In genomic region chr1:17143760-17144159, GRCh38 we compare ENCODE assay signal across 34 cellular contexts.
"Had no signal": no experiment of that assay in that cellular context is flagged by ENCODE, and none has a peak within 500 bp of the region (broad histone marks: within the 10 kb centered on the region; RNA-seq: fewer than 3 reads in every experiment).

No MANE protein-coding gene starts in this region.

- H3K36me3 ChIP-seq: MG63 had no signal

- DNase-seq: Karpas-422, Kasumi-1, MG63, MM.1S, MV-4-11, NCI-H1048, NCI-H1092, NCI-H1092 treated with DMSO at 0.1 percent for 48 hours, NCI-H1105, NCI-H1105 treated with DMSO at 0.1 percent for 48 hours, NCI-H1417, NCI-H1417 treated with DMSO at 0.1 percent for 48 hours, NCI-H1436, NCI-H1436 treated with DMSO at 0.1 percent for 48 hours, NCI-H146, NCI-H1694, NCI-H1694 treated with DMSO at 0.1 percent for 48 hours, NCI-H187, NCI-H187 treated with DMSO at 0.1 percent for 48 hours, NCI-H1930, NCI-H2029, NCI-H2029 treated with DMSO at 0.1 percent for 48 hours, NCI-H2081, NCI-H2081 treated with DMSO at 0.1 percent for 48 hours, NCI-H2107, NCI-H2171, NCI-H2171 treated with DMSO at 0.1 percent for 48 hours, NCI-H2227 treated with DMSO at 0.1 percent for 48 hours, NCI-H226, NCI-H345, NCI-H446, NCI-H446 treated with DMSO at 0.1 percent for 48 hours, NCI-H510A, NCI-H510A treated with DMSO at 0.1 percent for 48 hours had no signal

- H3K27me3 ChIP-seq: MG63 had no signal

- H3K4me3 ChIP-seq: MG63 had no signal
